ENCODE assay signal across 3 cellular contexts in the genomic region with DNA sequence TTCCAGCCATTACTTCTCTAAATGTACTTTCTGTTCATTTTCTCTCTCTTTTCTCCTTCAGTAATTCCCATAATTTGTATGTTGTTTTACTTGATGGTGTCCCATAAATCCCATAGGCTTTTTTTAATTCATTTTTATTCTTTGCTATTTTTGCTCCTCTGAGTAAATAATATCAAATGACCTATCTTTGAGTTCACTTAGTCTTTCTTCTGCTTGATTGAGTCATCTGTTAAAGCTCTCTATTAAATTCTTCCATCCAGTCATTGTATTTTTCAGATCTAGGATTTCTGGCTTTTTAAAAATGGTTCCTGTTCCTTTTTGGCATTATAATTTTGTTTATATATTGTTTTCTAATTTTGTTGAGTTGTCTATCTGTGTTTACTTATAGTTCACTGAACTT.
TF ChIP-seq lines count a peak whose summit lies in the region.

No MANE protein-coding gene starts in this region.

TF ChIP-seq in HepG2, 621 proteins besides CTCF, POLR2A, EP300 and RAD21:
- TF ChIP-seq, protein P1, sequence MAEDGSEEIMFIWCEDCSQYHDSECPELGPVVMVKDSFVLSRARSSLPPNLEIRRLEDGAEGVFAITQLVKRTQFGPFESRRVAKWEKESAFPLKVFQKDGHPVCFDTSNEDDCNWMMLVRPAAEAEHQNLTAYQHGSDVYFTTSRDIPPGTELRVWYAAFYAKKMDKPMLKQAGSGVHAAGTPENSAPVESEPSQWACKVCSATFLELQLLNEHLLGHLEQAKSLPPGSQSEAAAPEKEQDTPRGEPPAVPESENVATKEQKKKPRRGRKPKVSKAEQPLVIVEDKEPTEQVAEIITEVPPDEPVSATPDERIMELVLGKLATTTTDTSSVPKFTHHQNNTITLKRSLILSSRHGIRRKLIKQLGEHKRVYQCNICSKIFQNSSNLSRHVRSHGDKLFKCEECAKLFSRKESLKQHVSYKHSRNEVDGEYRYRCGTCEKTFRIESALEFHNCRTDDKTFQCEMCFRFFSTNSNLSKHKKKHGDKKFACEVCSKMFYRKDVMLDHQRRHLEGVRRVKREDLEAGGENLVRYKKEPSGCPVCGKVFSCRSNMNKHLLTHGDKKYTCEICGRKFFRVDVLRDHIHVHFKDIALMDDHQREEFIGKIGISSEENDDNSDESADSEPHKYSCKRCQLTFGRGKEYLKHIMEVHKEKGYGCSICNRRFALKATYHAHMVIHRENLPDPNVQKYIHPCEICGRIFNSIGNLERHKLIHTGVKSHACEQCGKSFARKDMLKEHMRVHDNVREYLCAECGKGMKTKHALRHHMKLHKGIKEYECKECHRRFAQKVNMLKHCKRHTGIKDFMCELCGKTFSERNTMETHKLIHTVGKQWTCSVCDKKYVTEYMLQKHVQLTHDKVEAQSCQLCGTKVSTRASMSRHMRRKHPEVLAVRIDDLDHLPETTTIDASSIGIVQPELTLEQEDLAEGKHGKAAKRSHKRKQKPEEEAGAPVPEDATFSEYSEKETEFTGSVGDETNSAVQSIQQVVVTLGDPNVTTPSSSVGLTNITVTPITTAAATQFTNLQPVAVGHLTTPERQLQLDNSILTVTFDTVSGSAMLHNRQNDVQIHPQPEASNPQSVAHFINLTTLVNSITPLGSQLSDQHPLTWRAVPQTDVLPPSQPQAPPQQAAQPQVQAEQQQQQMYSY (CRISPR knock-in tag; IDR thresholded peaks at IDR 0.05) = no peak
- no peak for TF ChIP-seq FOXJ3 (CRISPR knock-in tag; IDR thresholded peaks at IDR 0.05; ENCODE audit: borderline replicate concordance)
- TF ChIP-seq ZNF160 (CRISPR knock-in tag; IDR thresholded peaks at IDR 0.05) = peak; percentile 92
- no peak for TF ChIP-seq ZNF776 (CRISPR knock-in tag; IDR thresholded peaks at IDR 0.05)

TF ChIP-seq in HEK293, 187 proteins besides CTCF, POLR2A, EP300 and RAD21:
- TF ChIP-seq KLF16 (tag by site-specific recombination; IDR thresholded peaks at IDR 0.05) (no peak), MEIS1 (CRISPR knock-in tag; IDR thresholded peaks at IDR 0.05; ENCODE audit: borderline replicate concordance) (no peak), SETDB1 (IDR thresholded peaks at IDR 0.05; ENCODE audit: insufficient read length, low read length) (peak; percentile 31), ZNF311 (tag by site-specific recombination; IDR thresholded peaks at IDR 0.05; ENCODE audit: borderline replicate concordance) (no peak)

TF ChIP-seq in GM12878, 131 proteins besides CTCF, POLR2A, EP300 and RAD21:
- TF ChIP-seq ATF7 (IDR thresholded peaks at IDR 0.05; ENCODE audit: low read depth) (peak; percentile 29; the same call in 1 of the 2 replicates), FOS (IDR thresholded peaks at IDR 0.05; ENCODE audit: borderline replicate concordance, extremely low read depth, insufficient read length) (no peak), CREM (IDR thresholded peaks at IDR 0.05; ENCODE audit: low read depth) (no peak), MYC (IDR thresholded peaks at IDR 0.05; ENCODE audit: insufficient read depth, insufficient read length, insufficient replicate concordance, low read length, severe bottlenecking) (no peak), BMI1 (IDR thresholded peaks at IDR 0.05; ENCODE audit: borderline replicate concordance) (no peak)
- TF ChIP-seq, protein P2, sequence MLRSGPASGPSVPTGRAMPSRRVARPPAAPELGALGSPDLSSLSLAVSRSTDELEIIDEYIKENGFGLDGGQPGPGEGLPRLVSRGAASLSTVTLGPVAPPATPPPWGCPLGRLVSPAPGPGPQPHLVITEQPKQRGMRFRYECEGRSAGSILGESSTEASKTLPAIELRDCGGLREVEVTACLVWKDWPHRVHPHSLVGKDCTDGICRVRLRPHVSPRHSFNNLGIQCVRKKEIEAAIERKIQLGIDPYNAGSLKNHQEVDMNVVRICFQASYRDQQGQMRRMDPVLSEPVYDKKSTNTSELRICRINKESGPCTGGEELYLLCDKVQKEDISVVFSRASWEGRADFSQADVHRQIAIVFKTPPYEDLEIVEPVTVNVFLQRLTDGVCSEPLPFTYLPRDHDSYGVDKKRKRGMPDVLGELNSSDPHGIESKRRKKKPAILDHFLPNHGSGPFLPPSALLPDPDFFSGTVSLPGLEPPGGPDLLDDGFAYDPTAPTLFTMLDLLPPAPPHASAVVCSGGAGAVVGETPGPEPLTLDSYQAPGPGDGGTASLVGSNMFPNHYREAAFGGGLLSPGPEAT (IDR thresholded peaks at IDR 0.05; ENCODE audit: low read depth) = no peak
- TF ChIP-seq, protein P3, sequence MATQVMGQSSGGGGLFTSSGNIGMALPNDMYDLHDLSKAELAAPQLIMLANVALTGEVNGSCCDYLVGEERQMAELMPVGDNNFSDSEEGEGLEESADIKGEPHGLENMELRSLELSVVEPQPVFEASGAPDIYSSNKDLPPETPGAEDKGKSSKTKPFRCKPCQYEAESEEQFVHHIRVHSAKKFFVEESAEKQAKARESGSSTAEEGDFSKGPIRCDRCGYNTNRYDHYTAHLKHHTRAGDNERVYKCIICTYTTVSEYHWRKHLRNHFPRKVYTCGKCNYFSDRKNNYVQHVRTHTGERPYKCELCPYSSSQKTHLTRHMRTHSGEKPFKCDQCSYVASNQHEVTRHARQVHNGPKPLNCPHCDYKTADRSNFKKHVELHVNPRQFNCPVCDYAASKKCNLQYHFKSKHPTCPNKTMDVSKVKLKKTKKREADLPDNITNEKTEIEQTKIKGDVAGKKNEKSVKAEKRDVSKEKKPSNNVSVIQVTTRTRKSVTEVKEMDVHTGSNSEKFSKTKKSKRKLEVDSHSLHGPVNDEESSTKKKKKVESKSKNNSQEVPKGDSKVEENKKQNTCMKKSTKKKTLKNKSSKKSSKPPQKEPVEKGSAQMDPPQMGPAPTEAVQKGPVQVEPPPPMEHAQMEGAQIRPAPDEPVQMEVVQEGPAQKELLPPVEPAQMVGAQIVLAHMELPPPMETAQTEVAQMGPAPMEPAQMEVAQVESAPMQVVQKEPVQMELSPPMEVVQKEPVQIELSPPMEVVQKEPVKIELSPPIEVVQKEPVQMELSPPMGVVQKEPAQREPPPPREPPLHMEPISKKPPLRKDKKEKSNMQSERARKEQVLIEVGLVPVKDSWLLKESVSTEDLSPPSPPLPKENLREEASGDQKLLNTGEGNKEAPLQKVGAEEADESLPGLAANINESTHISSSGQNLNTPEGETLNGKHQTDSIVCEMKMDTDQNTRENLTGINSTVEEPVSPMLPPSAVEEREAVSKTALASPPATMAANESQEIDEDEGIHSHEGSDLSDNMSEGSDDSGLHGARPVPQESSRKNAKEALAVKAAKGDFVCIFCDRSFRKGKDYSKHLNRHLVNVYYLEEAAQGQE (IDR thresholded peaks at IDR 0.05; ENCODE audit: low read depth, low read length) = no peak
